28 cellular contexts compared by ENCODE assay signal in genomic region chr20:15063077-15063476, GRCh38.
"Had no signal": no experiment of that assay in that cellular context is flagged by ENCODE, and none has a peak within 500 bp of the region (broad histone marks: within the 10 kb centered on the region; RNA-seq: fewer than 3 reads in every experiment).

No MANE protein-coding gene starts in this region.

- H3K27ac Mint-ChIP-seq: activated B cell treated with CpG ODN at 0.5 μM for 24 hours; activated CD4-positive, alpha-beta T cell treated with anti-CD3 and anti-CD28 coated beads for 36 hours; activated CD8-positive, alpha-beta memory T cell treated with anti-CD3 and anti-CD28 coated beads, Interleukin-2, amount 10 ng/mL, durations not matched to agents 7 days and 5 days; activated CD8-positive, alpha-beta T cell treated with anti-CD3 and anti-CD28 coated beads, Interleukin-2, amount 10 ng/mL, durations not matched to agents 7 days and 5 days; activated naive CD4-positive, alpha-beta T cell treated with anti-CD3 and anti-CD28 coated beads, Interleukin-2, amount 50 U/mL, for 24 hours; activated naive CD8-positive, alpha-beta T cell treated with anti-CD3 and anti-CD28 coated beads, Interleukin-2, amount 50 U/mL, for 24 hours; activated T-helper 2 cell treated with anti-CD3 and anti-CD28 coated beads, Interferon-gamma antibody, Interleukin-2, Interleukin-4, amounts not matched to agents 10 μg/mL and 5 μg/mL and 100 μg/mL, durations not matched to agents 14 hours and 24 hours and 36 hours; dendritic cell treated with granulocyte-macrophage colony-stimulating factor and Interleukin-4, amounts not matched to agents 40 ng/mL and 50 ng/mL, for 4 days; natural killer cell; stimulated activated naive B cell treated with anti-CD40 and anti-IgM and Interleukin-4, amounts not matched to agents 10 μg/mL and 1 μg/mL and 100 μg/mL, for 72 hours; T-helper 2 cell treated with Interferon-gamma antibody and Interleukin-4, amounts not matched to agents 5 μg/mL and 100 μg/mL, for 36 hours had no signal

- H3K27ac ChIP-seq: breast epithelium, esophagus muscularis mucosa, heart right ventricle, left lung, lower lobe of right lung, sigmoid colon, stomach, upper lobe of right lung had no signal

- H3K36me3 ChIP-seq: breast epithelium, esophagus muscularis mucosa, heart right ventricle, left lung, lower lobe of right lung, sigmoid colon, stomach, thyroid gland, upper lobe of right lung had no signal

- H3K36me3 Mint-ChIP-seq: activated CD8-positive, alpha-beta memory T cell treated with anti-CD3 and anti-CD28 coated beads, Interleukin-2, amount 10 ng/mL, durations not matched to agents 7 days and 5 days; activated naive CD4-positive, alpha-beta T cell treated with anti-CD3 and anti-CD28 coated beads, Interleukin-2, amount 50 U/mL, for 24 hours; natural killer cell; stimulated activated naive B cell treated with anti-CD40 and anti-IgM and Interleukin-4, amounts not matched to agents 10 μg/mL and 1 μg/mL and 100 μg/mL, for 72 hours had no signal

- ATAC-seq: activated CD4-positive, alpha-beta T cell treated with anti-CD3 and anti-CD28 coated beads for 36 hours; activated CD8-positive, alpha-beta memory T cell treated with anti-CD3 and anti-CD28 coated beads, Interleukin-2, amount 10 ng/mL, durations not matched to agents 7 days and 5 days; activated CD8-positive, alpha-beta T cell treated with anti-CD3 and anti-CD28 coated beads, Interleukin-2, amount 10 ng/mL, durations not matched to agents 7 days and 5 days; activated naive CD8-positive, alpha-beta T cell treated with anti-CD3 and anti-CD28 coated beads, Interleukin-2, amount 50 U/mL, for 24 hours; heart right ventricle; left lung; lower lobe of right lung; natural killer cell; stimulated activated naive B cell treated with anti-CD40 and anti-IgM and Interleukin-4, amounts not matched to agents 10 μg/mL and 1 μg/mL and 100 μg/mL, for 72 hours; upper lobe of right lung had no signal

- H3K4me1 ChIP-seq: esophagus muscularis mucosa, heart right ventricle, left lung, lower lobe of right lung, sigmoid colon, stomach, upper lobe of right lung had no signal

- H3K4me1 Mint-ChIP-seq: activated B cell treated with CpG ODN at 0.5 μM for 24 hours; activated CD4-positive, alpha-beta T cell treated with anti-CD3 and anti-CD28 coated beads for 36 hours; activated CD8-positive, alpha-beta memory T cell treated with anti-CD3 and anti-CD28 coated beads, Interleukin-2, amount 10 ng/mL, durations not matched to agents 7 days and 5 days; activated naive CD4-positive, alpha-beta T cell treated with anti-CD3 and anti-CD28 coated beads, Interleukin-2, amount 50 U/mL, for 24 hours; activated naive CD8-positive, alpha-beta T cell treated with anti-CD3 and anti-CD28 coated beads, Interleukin-2, amount 50 U/mL, for 24 hours; natural killer cell had no signal

- H3K27me3 Mint-ChIP-seq: activated CD4-positive, alpha-beta T cell treated with anti-CD3 and anti-CD28 coated beads for 36 hours; activated CD8-positive, alpha-beta memory T cell treated with anti-CD3 and anti-CD28 coated beads, Interleukin-2, amount 10 ng/mL, durations not matched to agents 7 days and 5 days; activated naive CD4-positive, alpha-beta T cell treated with anti-CD3 and anti-CD28 coated beads, Interleukin-2, amount 50 U/mL, for 24 hours; activated naive CD8-positive, alpha-beta T cell treated with anti-CD3 and anti-CD28 coated beads, Interleukin-2, amount 50 U/mL, for 24 hours; dendritic cell treated with granulocyte-macrophage colony-stimulating factor and Interleukin-4, amounts not matched to agents 40 ng/mL and 50 ng/mL, for 4 days; stimulated activated naive B cell treated with anti-CD40 and anti-IgM and Interleukin-4, amounts not matched to agents 10 μg/mL and 1 μg/mL and 100 μg/mL, for 72 hours had no signal

- H3K27me3 ChIP-seq: breast epithelium, esophagus muscularis mucosa, heart right ventricle, left lung, sigmoid colon, stomach, thyroid gland, upper lobe of right lung had no signal

- H3K4me2 ChIP-seq: smooth muscle cell had no signal

- H3K9me3 Mint-ChIP-seq: activated B cell treated with CpG ODN at 0.5 μM for 24 hours; activated naive CD4-positive, alpha-beta T cell treated with anti-CD3 and anti-CD28 coated beads, Interleukin-2, amount 50 U/mL, for 24 hours; activated naive CD8-positive, alpha-beta T cell treated with anti-CD3 and anti-CD28 coated beads, Interleukin-2, amount 50 U/mL, for 24 hours; stimulated activated naive B cell treated with anti-CD40 and anti-IgM and Interleukin-4, amounts not matched to agents 10 μg/mL and 1 μg/mL and 100 μg/mL, for 72 hours had no signal

- H3K4me3 ChIP-seq: breast epithelium, esophagus muscularis mucosa, heart right ventricle, left lung, lower lobe of right lung, sigmoid colon, smooth muscle cell, stomach, thyroid gland, upper lobe of right lung had no signal

- DNase-seq: activated B cell treated with CpG ODN at 0.5 μM for 24 hours; activated CD4-positive, alpha-beta T cell treated with anti-CD3 and anti-CD28 coated beads for 36 hours; activated CD8-positive, alpha-beta memory T cell treated with anti-CD3 and anti-CD28 coated beads, Interleukin-2, amount 10 ng/mL, durations not matched to agents 7 days and 5 days; activated CD8-positive, alpha-beta T cell treated with anti-CD3 and anti-CD28 coated beads, Interleukin-2, amount 10 ng/mL, durations not matched to agents 7 days and 5 days; activated naive CD8-positive, alpha-beta T cell treated with anti-CD3 and anti-CD28 coated beads, Interleukin-2, amount 50 U/mL, for 24 hours; activated T-cell treated with anti-CD3 and anti-CD28 coated beads, Interleukin-2, amount 50 U/mL, for 48 hours; central memory CD4-positive, alpha-beta T cell; effector CD4-positive, alpha-beta T cell; foreskin melanocyte; heart right ventricle; left lung; lower lobe of right lung; mesendoderm; natural killer cell; sigmoid colon; stimulated activated CD4-positive, alpha-beta T cell treated with anti-CD3 and anti-CD28 coated beads, Interleukin-15, amount 100 ng/mL, for 24 hours; stimulated activated CD4-positive, alpha-beta T cell treated with anti-CD3 and anti-CD28 coated beads, Interleukin-2, amount 100 ng/mL, for 24 hours; stimulated activated naive B cell treated with anti-CD40 and anti-IgM and Interleukin-4, amounts not matched to agents 10 μg/mL and 1 μg/mL and 100 μg/mL, for 72 hours; stomach; thyroid gland; upper lobe of right lung had no signal

- H3K4me3 Mint-ChIP-seq: activated B cell treated with CpG ODN at 0.5 μM for 24 hours; activated CD4-positive, alpha-beta T cell treated with anti-CD3 and anti-CD28 coated beads for 36 hours; activated CD8-positive, alpha-beta memory T cell treated with anti-CD3 and anti-CD28 coated beads, Interleukin-2, amount 10 ng/mL, durations not matched to agents 7 days and 5 days; activated CD8-positive, alpha-beta T cell treated with anti-CD3 and anti-CD28 coated beads, Interleukin-2, amount 10 ng/mL, durations not matched to agents 7 days and 5 days; activated naive CD4-positive, alpha-beta T cell treated with anti-CD3 and anti-CD28 coated beads, Interleukin-2, amount 50 U/mL, for 24 hours; activated naive CD8-positive, alpha-beta T cell treated with anti-CD3 and anti-CD28 coated beads, Interleukin-2, amount 50 U/mL, for 24 hours; dendritic cell treated with granulocyte-macrophage colony-stimulating factor and Interleukin-4, amounts not matched to agents 40 ng/mL and 50 ng/mL, for 4 days; natural killer cell; stimulated activated naive B cell treated with anti-CD40 and anti-IgM and Interleukin-4, amounts not matched to agents 10 μg/mL and 1 μg/mL and 100 μg/mL, for 72 hours; T-helper 2 cell treated with Interferon-gamma antibody and Interleukin-4, amounts not matched to agents 5 μg/mL and 100 μg/mL, for 36 hours had no signal

- H3K9me3 ChIP-seq: breast epithelium, esophagus muscularis mucosa, heart right ventricle, left lung, lower lobe of right lung, sigmoid colon, stomach, thyroid gland, upper lobe of right lung had no signal
